ENCODE assay signal across 12 cellular contexts in the genomic region with DNA sequence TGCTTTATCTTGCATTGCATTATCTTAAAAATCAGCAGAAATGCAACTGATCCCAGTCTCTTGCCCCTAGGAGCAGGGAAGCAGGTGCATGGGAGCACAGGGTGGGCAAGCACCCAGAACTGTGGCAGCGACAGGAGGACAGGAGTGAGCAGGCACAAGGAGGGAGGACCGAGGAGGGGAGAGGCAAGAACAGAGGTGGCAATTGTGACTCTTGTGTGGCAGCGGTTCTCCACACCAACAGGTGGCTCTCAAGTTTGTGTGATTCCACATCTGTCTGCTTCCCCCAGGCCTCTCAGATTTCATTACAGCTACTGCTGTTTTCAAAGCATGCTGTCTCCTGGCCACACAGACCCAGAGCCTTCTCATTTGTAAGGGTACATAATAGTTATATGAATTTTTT.
DNase-seq lines count a peak whose midpoint lies in the region; ATAC-seq and TF ChIP-seq lines count a peak whose summit lies in the region.
"Had no signal": no experiment of that assay in that cellular context is flagged by ENCODE, and none has a peak within 500 bp of the region (broad histone marks: within the 10 kb centered on the region; RNA-seq: fewer than 3 reads in every experiment).

No MANE protein-coding gene starts in this region.

- H2BK12ac ChIP-seq in H9 (ENCODE audit: insufficient read length, low read depth, low read length) = no peak overlapping the region

- TF ChIP-seq EP300 in SK-N-SH (IDR thresholded peaks at IDR 0.05; ENCODE audit: borderline replicate concordance in 1 of 2, low read depth in 1 of 2, low read length in 1 of 2) = no peak

- peaks cover 0 to 19% of the 10 kb centered on the region in 2 experiments; a peak in 1 of 4 replicates for H3K4me1 ChIP-seq in SK-N-SH (ENCODE audit: control insufficient read depth in 1 of 2, insufficient read depth in 2 of 2, low read depth in 1 of 2, low read length in 1 of 2)
- 0 out of 2 replicates have a peak, but pooled peaks cover 3% of the 10 kb centered on the region for H3K4me1 ChIP-seq in H9 (ENCODE audit: insufficient read depth, low read length)
- H3K4me1 ChIP-seq in osteoblast (ENCODE audit: insufficient read depth, low read length) = peaks cover 4% of the 10 kb centered on the region
- H3K4me1 ChIP-seq: foreskin keratinocyte had no signal

- H4K5ac ChIP-seq in H9 (ENCODE audit: insufficient read length, low read depth, low read length) = no peak overlapping the region

- no peak overlapping the region for H3K27ac ChIP-seq in SK-N-SH (ENCODE audit: low read depth in 2 of 2, low read length in 1 of 2)
- H3K27ac ChIP-seq in H9 (ENCODE audit: insufficient read length, low read depth, low read length) = no peak overlapping the region
- H3K27ac ChIP-seq in osteoblast (ENCODE audit: low read depth, low read length) = no peak overlapping the region
- H3K27ac ChIP-seq: foreskin keratinocyte, vagina had no signal

- H2AFZ ChIP-seq in SK-N-SH (ENCODE audit: low read depth) (no peak overlapping the region), H9 (ENCODE audit: low read length) (no peak overlapping the region), osteoblast (ENCODE audit: low read length) (no peak overlapping the region)

- DNase-seq in SK-N-SH = no peak
- DNase-seq in H9 = no peak
- DNase-seq in osteoblast (ENCODE audit: insufficient read length, low spot score, missing footprints) = peak; percentile 65
- DNase-seq: anterior cingulate cortex; foreskin keratinocyte; stimulated activated CD4-positive, alpha-beta T cell treated with anti-CD3 and anti-CD28 coated beads, Interleukin-2, amount 100 ng/mL, for 24 hours had no signal

- H3K4me3 Mint-ChIP-seq in H9 (no peak overlapping the region), brain (no peak overlapping the region)

- no peak overlapping the region for H2BK20ac ChIP-seq in H9 (ENCODE audit: low read depth, low read length, poor library complexity, severe bottlenecking)

- no peak overlapping the region for H2BK5ac ChIP-seq in H9 (ENCODE audit: insufficient read length, low read length)

- H3K4me1 Mint-ChIP-seq in H9 = peaks cover 4 to 10% of the 10 kb centered on the region in 2 experiments; a peak in 3 of 4 replicates
- H3K4me1 Mint-ChIP-seq in brain = peaks cover 46% of the 10 kb centered on the region

- TF ChIP-seq POLR2A in GM18505 (IDR thresholded peaks at IDR 0.05; ENCODE audit: borderline replicate concordance, extremely low read depth, insufficient read depth, insufficient read length) = no peak

- CTCF ChIA-PET in SK-N-SH (lab: Yijun Ruan, JAX) = interaction anchor here (1.6 to 3.6 kb wide), 5 partner anchors 10 to 185 kb away, joined by 7 to 27 read pairs (median 11); no protein-coding TSS in a partner anchor

- peaks cover 16 to 52% of the 10 kb centered on the region in 2 experiments for H3K36me3 ChIP-seq in SK-N-SH (replicated peaks in 1 of 2; ENCODE audit: control insufficient read depth in 1 of 2, insufficient read depth in 2 of 2, low read length in 1 of 2)
- peaks cover 51% of the 10 kb centered on the region for H3K36me3 ChIP-seq in osteoblast (ENCODE audit: insufficient read depth, low read length)

- no peaks in the 10 kb centered on the region for H3K23me2 ChIP-seq in H9 (ENCODE audit: insufficient read length, low read depth, low read length, poor library complexity, severe bottlenecking)

- H3K9me2 ChIP-seq in SK-N-SH = no peaks in the 10 kb centered on the region

- no peak overlapping the region for H3K56ac ChIP-seq in H9 (ENCODE audit: insufficient read length, low read depth, low read length)

- no peaks in the 10 kb centered on the region for H3K27me3 Mint-ChIP-seq in H9 (ENCODE audit: low read depth)
- H3K27me3 Mint-ChIP-seq in brain = no peaks in the 10 kb centered on the region

- H3K9ac ChIP-seq in SK-N-SH = no peak overlapping the region
- H3K9ac ChIP-seq in H9 (ENCODE audit: extremely low read depth, insufficient read length, low read length) = no peak overlapping the region

- H3K18ac ChIP-seq in H9 (ENCODE audit: insufficient read length, low read depth, low read length) = no peak overlapping the region

- TF ChIP-seq CTCF in SK-N-SH (IDR thresholded peaks at IDR 0.05) = no peak
- TF ChIP-seq CTCF in H9 (conservative IDR thresholded peaks at IDR 0.05) = no peak
- TF ChIP-seq CTCF in brain (conservative IDR thresholded peaks at IDR 0.05) = peak in 1 of 2 experiments; percentile 19
- TF ChIP-seq CTCF in osteoblast (IDR thresholded peaks at IDR 0.05; ENCODE audit: extremely low read depth, low read depth, low read length) = no peak

- H4K20me1 ChIP-seq in SK-N-SH (ENCODE audit: insufficient read depth) (no peaks in the 10 kb centered on the region), H9 (ENCODE audit: control insufficient read depth, insufficient read depth, insufficient read length) (no peaks in the 10 kb centered on the region), osteoblast (ENCODE audit: insufficient read depth, low read length) (peaks cover 3% of the 10 kb centered on the region)

- TF ChIP-seq RAD21 in SK-N-SH (IDR thresholded peaks at IDR 0.05; ENCODE audit: low read length) = peak; percentile 61

- H3K36me3 Mint-ChIP-seq in H9 (ENCODE audit: insufficient read depth in 1 of 3, low read depth in 3 of 3) (peaks cover 33 to 48% (median 41%) of the 10 kb centered on the region in 3 experiments; a peak in 6 of 7 replicates), brain (peaks cover 46% of the 10 kb centered on the region)

- no peak overlapping the region for H4K8ac ChIP-seq in H9 (replicated peaks; ENCODE audit: insufficient read length, low read depth, low read length)

- no peaks in the 10 kb centered on the region for H3K9me3 ChIP-seq in SK-N-SH
- H3K9me3 ChIP-seq in H9 (ENCODE audit: control insufficient read depth, low read depth, low read length) = no peaks in the 10 kb centered on the region
- no peaks in the 10 kb centered on the region for H3K9me3 ChIP-seq in osteoblast (ENCODE audit: low read depth, low read length)
- H3K9me3 ChIP-seq: vagina had no signal

- POLR2A ChIA-PET in SK-N-SH (lab: Yijun Ruan, JAX) = no interaction called here

- no peak overlapping the region for H3T11ph ChIP-seq in H9 (ENCODE audit: low read length)

- H3K4me2 ChIP-seq in SK-N-SH (no peak overlapping the region), H9 (ENCODE audit: insufficient read depth, insufficient read length, low read length) (no peak overlapping the region), osteoblast (ENCODE audit: insufficient read depth, low read length) (no peak overlapping the region)

- no peak overlapping the region for H2AK5ac ChIP-seq in H9 (ENCODE audit: insufficient read length, low read length)

- no peaks in the 10 kb centered on the region for H3F3A ChIP-seq in SK-N-SH (replicated peaks; ENCODE audit: insufficient read depth)

- peaks cover 8% of the 10 kb centered on the region for H3K79me1 ChIP-seq in H9 (ENCODE audit: insufficient read depth, low read depth, low read length, poor library complexity, severe bottlenecking)

- no peaks in the 10 kb centered on the region for H3K27me3 ChIP-seq in SK-N-SH (ENCODE audit: insufficient read depth)
- no peaks in the 10 kb centered on the region for H3K27me3 ChIP-seq in H9 (ENCODE audit: insufficient read depth, low read length)
- H3K27me3 ChIP-seq in osteoblast (ENCODE audit: insufficient read depth, low read length) = no peaks in the 10 kb centered on the region
- H3K27me3 ChIP-seq: foreskin keratinocyte, vagina had no signal

- no peak overlapping the region for H3K14ac ChIP-seq in H9 (ENCODE audit: insufficient read depth, low read length)

- H2BK120ac ChIP-seq in H9 (ENCODE audit: low read depth, low read length, poor library complexity, severe bottlenecking) = no peak overlapping the region

- WGBS in SK-N-SH (ENCODE audit: low lambda C conversion rate) = 100% methylated on average over 3 of the region's 3 CpGs
- no CpG with 5 or more reads among the region's 3 CpGs for WGBS in H9 (ENCODE audit: extremely low coverage, insufficient read length, low lambda C conversion rate)

- peak overlapping the region in 2 of 3 experiments; percentile 69 to 87; a peak in 4 of 7 replicates for H3K27ac Mint-ChIP-seq in H9
- H3K27ac Mint-ChIP-seq in brain = peak overlapping the region in 3 of 5 experiments; percentile 9 to 75 (median 66)

- H3K79me2 ChIP-seq in SK-N-SH (ENCODE audit: insufficient read depth) (peaks cover 7% of the 10 kb centered on the region; the same call in 1 of the 2 replicates), H9 (ENCODE audit: insufficient read depth, low read length) (no peaks in the 10 kb centered on the region; the same call in 1 of the 2 replicates), osteoblast (ENCODE audit: insufficient read depth, low read length) (peaks cover 72% of the 10 kb centered on the region)

- H3K9me3 Mint-ChIP-seq in H9 (no peaks in the 10 kb centered on the region; a peak in 1 of 5 replicates), brain (no peaks in the 10 kb centered on the region)

- ATAC-seq in SK-N-SH treated with all-trans-retinoic acid at 6 μM for 48 hours (no peak), HG03432 (IDR thresholded peaks at IDR 0.05; ENCODE audit: unreplicated experiment) (no peak), GM18505 (IDR thresholded peaks at IDR 0.05; ENCODE audit: unreplicated experiment) (no peak), GM21367 (IDR thresholded peaks at IDR 0.05; ENCODE audit: unreplicated experiment) (no peak)
- ATAC-seq: foreskin keratinocyte had no signal

- H3K4me3 ChIP-seq in SK-N-SH (ENCODE audit: low read depth in 2 of 2, low read length in 1 of 2) (no peak overlapping the region), osteoblast (ENCODE audit: insufficient read depth, low read length) (no peak overlapping the region)
- H3K4me3 ChIP-seq: vagina had no signal

- no peak overlapping the region for H3K23ac ChIP-seq in H9 (ENCODE audit: insufficient read length, low read depth, low read length)

- H4K91ac ChIP-seq in H9 (ENCODE audit: insufficient read length, low read depth, low read length) = no peak overlapping the region

- no peak overlapping the region for H3K4ac ChIP-seq in H9 (ENCODE audit: low read depth, low read length)

- H2BK15ac ChIP-seq in H9 (ENCODE audit: low read depth, low read length) = no peak overlapping the region

TF ChIP-seq in SK-N-SH, 30 proteins besides CTCF, POLR2A, EP300 and RAD21:
- TF ChIP-seq MXI1 (IDR thresholded peaks at IDR 0.05; ENCODE audit: low read depth, low read length) (peak; percentile 19; the same call in 1 of the 2 replicates), RCOR1 (IDR thresholded peaks at IDR 0.05; ENCODE audit: low read length) (no peak), SMC3 (IDR thresholded peaks at IDR 0.05; ENCODE audit: low read depth, low read length) (peak; percentile 32; the same call in 1 of the 2 replicates), TEAD4 (IDR thresholded peaks at IDR 0.05; ENCODE audit: borderline replicate concordance, insufficient read depth) (no peak)

TF ChIP-seq in SK-N-SH treated with all-trans-retinoic acid at 6 μM for 48 hours, 23 proteins besides CTCF, POLR2A, EP300 and RAD21 (continues in another document):
- no peak for TF ChIP-seq ZNF565 (CRISPR knock-in tag; conservative IDR thresholded peaks at IDR 0.05; ENCODE audit: low read depth)
- no peak for TF ChIP-seq PPARA (CRISPR knock-in tag; IDR thresholded peaks at IDR 0.05; ENCODE audit: borderline replicate concordance)
- no peak for TF ChIP-seq ZFP30 (CRISPR knock-in tag; IDR thresholded peaks at IDR 0.05)
